In the genomic region with DNA sequence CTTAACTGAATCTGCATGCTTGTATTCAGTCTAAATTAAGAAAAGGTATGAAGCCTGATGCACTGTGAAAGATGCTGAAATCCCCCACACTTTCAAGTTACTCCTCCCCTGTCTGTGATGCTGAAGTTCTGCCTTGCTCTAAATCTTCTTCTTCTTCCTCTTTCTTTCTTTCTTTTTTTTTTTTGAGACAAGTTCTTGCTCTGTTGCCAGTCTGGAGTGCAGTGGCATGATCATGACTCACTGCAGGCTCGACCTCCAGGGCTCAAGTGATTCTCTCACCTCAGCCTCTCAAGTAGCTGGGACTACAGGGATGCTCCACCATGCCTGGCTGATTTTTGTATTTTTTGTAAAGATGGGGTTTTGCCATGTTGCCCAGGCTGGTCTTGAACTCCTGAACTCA, we compare ENCODE assay signal across 9 cellular contexts.
A peak's percentile ranks its signal among the peaks of the same experiment; 100 is the strongest.
DNase-seq lines count a peak whose midpoint lies in the region; ATAC-seq and TF ChIP-seq lines count a peak whose summit lies in the region.
"Had no signal": no experiment of that assay in that cellular context is flagged by ENCODE, and none has a peak within 500 bp of the region (broad histone marks: within the 10 kb centered on the region; RNA-seq: fewer than 3 reads in every experiment).

No MANE protein-coding gene starts in this region.

- no peaks in the 10 kb centered on the region for H3K36me3 ChIP-seq in skeletal muscle satellite cell (ENCODE audit: insufficient read depth, low read length)

- DNase-seq in activated CD4-positive, alpha-beta T cell treated with anti-CD3 and anti-CD28 coated beads for 36 hours = peak; percentile 41
- no peak for DNase-seq in activated CD4-positive, alpha-beta T cell treated with anti-CD3 and anti-CD28 coated beads for 1 hour
- DNase-seq in T-helper 17 cell = peak in 1 of 3 donors; percentile 31
- peak; percentile 39 to 55 for DNase-seq in cardiac fibroblast (ENCODE audit: low read depth in 2 of 2)
- DNase-seq: NCI-H1092 had no signal

- POLR2A ChIA-PET in activated CD4-positive, alpha-beta T cell treated with anti-CD3 and anti-CD28 coated beads for 36 hours (lab: Charles Lee) = interaction anchor here (0.6 kb wide), 1 partner anchor 49 kb away, joined by 3 read pairs; no protein-coding TSS in a partner anchor

- TF ChIP-seq CTCF in cardiac fibroblast (IDR thresholded peaks at IDR 0.05; ENCODE audit: low read depth, low read length) = no peak

- CTCF ChIA-PET in activated CD4-positive, alpha-beta T cell treated with anti-CD3 and anti-CD28 coated beads for 36 hours (lab: Charles Lee) = interaction anchor here (0.7 kb wide), 1 partner anchor 429 kb away, joined by 3 read pairs; no protein-coding TSS in a partner anchor

- H3K27me3 Mint-ChIP-seq in activated CD4-positive, alpha-beta T cell treated with anti-CD3 and anti-CD28 coated beads for 36 hours = no peaks in the 10 kb centered on the region
- no peaks in the 10 kb centered on the region for H3K27me3 Mint-ChIP-seq in T-helper 17 cell

- H3K4me1 Mint-ChIP-seq in activated CD4-positive, alpha-beta T cell treated with anti-CD3 and anti-CD28 coated beads for 36 hours = peaks cover 50% of the 10 kb centered on the region
- H3K4me1 Mint-ChIP-seq in T-helper 17 cell = peaks cover 31% of the 10 kb centered on the region

- H3K4me3 ChIP-seq in cardiac fibroblast (replicated peaks in 1 of 2; ENCODE audit: low read depth in 2 of 2, low read length in 2 of 2) = no peak overlapping the region
- H3K4me3 ChIP-seq in skeletal muscle satellite cell (ENCODE audit: low read length) = no peak overlapping the region

- no peak overlapping the region for H3K9ac ChIP-seq in skeletal muscle satellite cell (ENCODE audit: low read depth, low read length)

- no peak overlapping the region for H3K4me3 Mint-ChIP-seq in activated CD4-positive, alpha-beta T cell treated with anti-CD3 and anti-CD28 coated beads for 36 hours
- peak overlapping the region; percentile 94 for H3K4me3 Mint-ChIP-seq in T-helper 17 cell

- ATAC-seq in activated CD4-positive, alpha-beta T cell treated with anti-CD3 and anti-CD28 coated beads for 36 hours = peak; percentile 25
- ATAC-seq in T-helper 17 cell = peak; percentile 75
- ATAC-seq in GM19035 (IDR thresholded peaks at IDR 0.05; ENCODE audit: unreplicated experiment) = no peak
- ATAC-seq in GM18873 (IDR thresholded peaks at IDR 0.05; ENCODE audit: low FRiP score, unreplicated experiment) = no peak
- no peak for ATAC-seq in GM21529 (IDR thresholded peaks at IDR 0.05; ENCODE audit: unreplicated experiment)

- H3K27me3 ChIP-seq in skeletal muscle satellite cell (ENCODE audit: control insufficient read depth, insufficient read depth, low read length) = no peaks in the 10 kb centered on the region

- peaks cover 8% of the 10 kb centered on the region for H3K4me1 ChIP-seq in skeletal muscle satellite cell (ENCODE audit: control insufficient read depth, insufficient read depth, low read length)

- H3K9me3 Mint-ChIP-seq in activated CD4-positive, alpha-beta T cell treated with anti-CD3 and anti-CD28 coated beads for 36 hours (ENCODE audit: low read depth) = peaks cover 4% of the 10 kb centered on the region

- intact Hi-C loops in activated CD4-positive, alpha-beta T cell treated with anti-CD3 and anti-CD28 coated beads for 36 hours (cut with DNase I, micrococcal nuclease) = loop anchor here in 1 of 2 experiments (5.0 kb wide), 2 partner anchors 150 to 285 kb away; no protein-coding TSS in a partner anchor

- H3K4me2 ChIP-seq in skeletal muscle satellite cell (ENCODE audit: low read length) = peak overlapping the region; percentile 76

- H3K9me3 ChIP-seq in T-helper 17 cell (ENCODE audit: control insufficient read depth, low read length, poor library complexity, severe bottlenecking) (peaks cover 4% of the 10 kb centered on the region), skeletal muscle satellite cell (replicated peaks; ENCODE audit: low read length) (no peaks in the 10 kb centered on the region)

- peaks cover 4% of the 10 kb centered on the region for H3K36me3 Mint-ChIP-seq in activated CD4-positive, alpha-beta T cell treated with anti-CD3 and anti-CD28 coated beads for 36 hours (ENCODE audit: low read depth)
- H3K36me3 Mint-ChIP-seq in T-helper 17 cell (ENCODE audit: low read depth) = peaks cover 2% of the 10 kb centered on the region

- peak overlapping the region; percentile 68 for H3K27ac Mint-ChIP-seq in activated CD4-positive, alpha-beta T cell treated with anti-CD3 and anti-CD28 coated beads for 36 hours
- peak overlapping the region; percentile 97 for H3K27ac Mint-ChIP-seq in T-helper 17 cell

Comparison
In these comparisons a context has a peak if more than half of its experiments do, and no peak if none do; other contexts are left out.
1. ATAC-seq: peak in activated CD4-positive, alpha-beta T cell treated with anti-CD3 and anti-CD28 coated beads for 36 hours (single experiment) and T-helper 17 cell (single experiment); none in GM19035 (single experiment), GM18873 (single experiment) and GM21529 (single experiment).